In the genomic region with DNA sequence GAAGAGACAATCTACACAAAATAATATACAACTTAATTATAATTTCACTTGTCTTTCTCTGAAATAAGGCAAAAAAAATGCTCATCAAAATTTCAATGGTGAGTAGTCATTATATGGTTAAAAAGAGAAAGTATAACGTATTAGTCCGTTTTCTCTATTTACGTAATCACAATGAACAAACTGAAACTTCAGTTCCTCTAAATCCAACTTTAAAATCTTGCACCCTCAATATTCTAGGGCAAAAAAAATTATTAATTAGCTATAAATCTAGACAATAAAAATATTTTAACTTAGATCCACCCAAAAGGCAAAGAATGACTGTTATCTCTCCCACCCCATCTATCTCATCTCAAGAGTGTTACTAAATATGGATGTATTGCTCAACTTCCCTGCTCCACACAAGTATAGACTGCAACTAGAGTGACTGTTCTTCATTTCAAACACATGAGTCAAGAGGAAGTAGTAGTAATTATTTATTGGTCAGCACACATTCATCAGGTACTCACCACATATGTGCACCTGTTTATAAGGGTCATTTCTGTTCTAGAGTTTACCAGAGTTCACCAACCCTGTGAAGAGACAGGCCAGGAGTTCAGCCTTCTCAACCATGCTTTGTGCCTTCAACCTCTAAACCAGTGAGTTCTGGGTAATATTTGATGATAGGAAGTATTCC, we compare ENCODE assay signal across 8 cellular contexts. TPM values are rescaled to one million over a fixed set of nuclear protein-coding genes. Genes with fewer than 3 reads are reported as not detected.
DNase-seq lines count a peak whose midpoint lies in the region; ATAC-seq and TF ChIP-seq lines count a peak whose summit lies in the region.

No MANE protein-coding gene starts in this region.

- H3K4me3 Mint-ChIP-seq in stimulated activated naive CD8-positive, alpha-beta T cell treated with anti-CD3 and anti-CD28 coated beads, Interleukin-15, amount 100 ng/mL, for 72 hours, result peak overlapping the region; percentile 11 to 75

- TF ChIP-seq CTCF in foreskin keratinocyte (conservative IDR thresholded peaks at IDR 0.05) (no peak), dorsolateral prefrontal cortex (IDR thresholded peaks at IDR 0.05 in 54 of 56, conservative IDR thresholded peaks at IDR 0.05 in 2 of 56; ENCODE audit: low read depth in 1 of 56, partially characterized antibody in 56 of 56) (no peak)

- H3K27ac Mint-ChIP-seq in stimulated activated naive CD8-positive, alpha-beta T cell treated with anti-CD3 and anti-CD28 coated beads, Interleukin-15, amount 100 ng/mL, for 72 hours, result peak overlapping the region; percentile 77 to 96

- intact Hi-C loops in dorsolateral prefrontal cortex (cut with DNase I), result no loop called here

- ATAC-seq in HG03442 (IDR thresholded peaks at IDR 0.05; ENCODE audit: unreplicated experiment), result peak; percentile 59
- peak; percentile 94 for ATAC-seq in SK-N-SH treated with all-trans-retinoic acid at 6 μM for 48 hours
- ATAC-seq in foreskin keratinocyte, result peak; percentile 99
- ATAC-seq in stimulated activated naive CD8-positive, alpha-beta T cell treated with anti-CD3 and anti-CD28 coated beads, Interleukin-15, amount 100 ng/mL, for 72 hours, result peak; percentile 90

- DNase-seq in EL (peak; percentile 90), foreskin keratinocyte (peak; percentile 94 to 97), DMS 273 (lab: John Stamatoyannopoulos, UW; ENCODE audit: unreplicated experiment) (no peak), NCI-H526 treated with DMSO at 0.1 percent for 48 hours (lab: John Stamatoyannopoulos, UW) (no peak), dorsolateral prefrontal cortex (no peak)
- DNase-seq in stimulated activated naive CD8-positive, alpha-beta T cell treated with anti-CD3 and anti-CD28 coated beads, Interleukin-15, amount 100 ng/mL, for 72 hours, result peak in 1 of 2 donors; percentile 16

- H3K4me3 ChIP-seq in dorsolateral prefrontal cortex, result peak overlapping the region in 1 of 59 donors; percentile 7

- H3K4me1 ChIP-seq in foreskin keratinocyte, result peaks cover 27% of the 10 kb centered on the region

- H3K27ac ChIP-seq in foreskin keratinocyte (peak overlapping the region; percentile 13), dorsolateral prefrontal cortex (no peak overlapping the region)

- H3K4me1 Mint-ChIP-seq in stimulated activated naive CD8-positive, alpha-beta T cell treated with anti-CD3 and anti-CD28 coated beads, Interleukin-15, amount 100 ng/mL, for 72 hours, result peaks cover 56% of the 10 kb centered on the region

- H3K27me3 ChIP-seq in foreskin keratinocyte (no peaks in the 10 kb centered on the region), dorsolateral prefrontal cortex (no peaks in the 10 kb centered on the region)

- peaks cover 0 to 10% of the 10 kb centered on the region in 2 donors for H3K9me3 Mint-ChIP-seq in stimulated activated naive CD8-positive, alpha-beta T cell treated with anti-CD3 and anti-CD28 coated beads, Interleukin-15, amount 100 ng/mL, for 72 hours

- no peaks in the 10 kb centered on the region for H3K27me3 Mint-ChIP-seq in stimulated activated naive CD8-positive, alpha-beta T cell treated with anti-CD3 and anti-CD28 coated beads, Interleukin-15, amount 100 ng/mL, for 72 hours

TF ChIP-seq in SK-N-SH treated with all-trans-retinoic acid at 6 μM for 48 hours, 23 proteins besides CTCF, POLR2A, EP300 and RAD21:
- peak; percentile 32; the same call in 1 of the 2 replicates for TF ChIP-seq TOX (CRISPR knock-in tag; IDR thresholded peaks at IDR 0.05; ENCODE audit: borderline replicate concordance)
- TF ChIP-seq ISL1 (CRISPR knock-in tag; IDR thresholded peaks at IDR 0.05), result peak; percentile 71; the same call in 1 of the 2 replicates
- TF ChIP-seq ZC3H10 (CRISPR knock-in tag; IDR thresholded peaks at IDR 0.05), result no peak
TF ChIP-seq in SK-N-SH treated with all-trans-retinoic acid at 6 μM for 48 hours: peak in this region for 2.

RNA-seq across cellular contexts. Expression of gene STK39, which starts 36.4 kb away (rescaled TPM):
- total RNA-seq in foreskin keratinocyte (28.8 and 29.7 TPM in 2 replicates), dorsolateral prefrontal cortex (10 to 100 TPM; 43.5 to 93.5 (median 63.2) TPM)
- polyA plus RNA-seq in foreskin keratinocyte, result 18.0 and 19.4 TPM in 2 replicates

Comparison
In these comparisons a context has a peak if more than half of its experiments do, and no peak if none do; other contexts are left out.
1. DNase-seq: peak in EL (single experiment) and foreskin keratinocyte (2 of 2); none in DMS 273 (single experiment), NCI-H526 treated with DMSO at 0.1 percent for 48 hours (single experiment) and dorsolateral prefrontal cortex (0 of 10).
2. Peak in every context shown above with its lines, with median percentiles within 50 percentile points of each other: ATAC-seq.